In genomic region chr16:30064746-30065111, GRCh38 we compare ENCODE assay signal across 6 cellular contexts. TPM values are rescaled to one million over a fixed set of nuclear protein-coding genes. Genes with fewer than 3 reads are reported as not detected.
DNase-seq lines count a peak whose midpoint lies in the region; ATAC-seq and TF ChIP-seq lines count a peak whose summit lies in the region.

No MANE protein-coding gene starts in this region.

- TF ChIP-seq POLR2A in transverse colon (IDR thresholded peaks at IDR 0.05), result no peak

- in situ Hi-C loops in transverse colon (cut with MboI; ENCODE audit: low pct_ligation_motif_present in 1 of 4, low pct_unique_long_range_greater_than_20kb in 1 of 4, low sequenced_read_pairs in 3 of 4), result no loop called here

- peaks cover 22% of the 10 kb centered on the region for H3K4me1 ChIP-seq in MM.1S (ENCODE audit: low read length)
- peaks cover 39 to 54% (median 47%) of the 10 kb centered on the region in 4 donors for H3K4me1 ChIP-seq in transverse colon

- 0% methylated on average over 21 of the region's 26 CpGs; no CpG with 5 or more reads in 1 of the 2 donors for WGBS in transverse colon (ENCODE audit: low coverage in 1 of 2), 2 donors

- H3K9me2 ChIP-seq in MM.1S (replicated peaks; ENCODE audit: insufficient read depth, low read length), result no peaks in the 10 kb centered on the region

- intact Hi-C loops in left cardiac atrium (cut with DNase I) (no loop called here), transverse colon (cut with DNase I; ENCODE audit: low total_unique reads) (no loop called here)

- H3K9me3 ChIP-seq in MM.1S (replicated peaks; ENCODE audit: insufficient read depth, low read length), result no peaks in the 10 kb centered on the region
- no peaks in the 10 kb centered on the region for H3K9me3 ChIP-seq in transverse colon

- H3K4me2 ChIP-seq in MM.1S (ENCODE audit: low read depth, low read length), result peak overlapping the region; percentile 90

- peak overlapping the region; percentile 69 for H3K4me3 ChIP-seq in AG04449 (ENCODE audit: low read depth, low read length)
- H3K4me3 ChIP-seq in MM.1S (ENCODE audit: low read length), result peak overlapping the region; percentile 92
- peak overlapping the region; percentile 47 to 94 (median 82) for H3K4me3 ChIP-seq in transverse colon

- no peaks in the 10 kb centered on the region for H3K27me3 ChIP-seq in MM.1S (replicated peaks; ENCODE audit: insufficient read depth, low read length)
- H3K27me3 ChIP-seq in transverse colon, result no peaks in the 10 kb centered on the region

- ATAC-seq in left cardiac atrium, result peak; percentile 65 to 66

- H3K9ac ChIP-seq in MM.1S (ENCODE audit: low read length), result peak overlapping the region; percentile 93

- peaks cover 19% of the 10 kb centered on the region for H3K36me3 ChIP-seq in MM.1S (replicated peaks; ENCODE audit: insufficient read depth, low read length)
- peaks cover 3 to 25% (median 13%) of the 10 kb centered on the region in 4 donors for H3K36me3 ChIP-seq in transverse colon

- H2AFZ ChIP-seq in MM.1S (ENCODE audit: low read length), result peak overlapping the region; percentile 82

- peaks cover 57% of the 10 kb centered on the region for H3K79me2 ChIP-seq in MM.1S (ENCODE audit: low read length)

- peaks cover 16% of the 10 kb centered on the region for H4K20me1 ChIP-seq in MM.1S (ENCODE audit: insufficient read depth, low read length)

- TF ChIP-seq CTCF in AG04449 (IDR thresholded peaks at IDR 0.05; ENCODE audit: insufficient read depth, low read length, missing control alignments) (no peak), MM.1S (IDR thresholded peaks at IDR 0.05; ENCODE audit: low read length) (no peak), transverse colon (IDR thresholded peaks at IDR 0.05) (no peak)

- no peak for TF ChIP-seq EP300 in transverse colon (IDR thresholded peaks at IDR 0.05; ENCODE audit: low read depth)

- peaks cover 27% of the 10 kb centered on the region for H3F3A ChIP-seq in MM.1S (ENCODE audit: insufficient read depth, low read length)

- DNase-seq in AG04449 (ENCODE audit: low read depth, low spot score) (no peak), MM.1S (no peak), left cardiac atrium (no peak), transverse colon (no peak), SK-N-DZ (ENCODE audit: low spot score) (no peak), LoVo (ENCODE audit: low spot score) (no peak)

- CTCF ChIA-PET in AG04449 (lab: Yijun Ruan, JAX), result interaction anchor here (2.5 to 2.8 kb wide), 2 partner anchors 11 to 12 kb away, joined by 9 to 17 read pairs; a partner anchor contains a TSS

- POLR2A ChIA-PET in AG04449 (lab: Yijun Ruan, JAX), result interaction anchor here (1.0 to 3.5 kb wide), 10 partner anchors 7 to 306 kb away, joined by 3 to 66 read pairs (median 6); partner anchors contain the start of genes PPP4C and TBX6

- H3K27ac ChIP-seq in MM.1S (ENCODE audit: low read length) (peak overlapping the region; percentile 95), transverse colon (peak overlapping the region; percentile 91 to 99 (median 98))

RNA-seq across cellular contexts. Expression of gene ALDOA, which starts 0.8 kb away (rescaled TPM):
- total RNA-seq in left cardiac atrium (1,000 to 10,000 TPM; 2,548 to 2,783 TPM), transverse colon (1,000 to 10,000 TPM in 2 of 4 donors, 100 to 1,000 TPM in 2; 778 to 1,392 (median 1,174) TPM)
- polyA plus RNA-seq in SK-N-DZ (2014; cell fraction: cytosol; rRNA removed), result 834 and 905 TPM in 2 replicates
- 282 and 332 TPM in 2 replicates for polyA plus RNA-seq in SK-N-DZ (2014; cell fraction: nucleus; rRNA removed)

RNA-seq across cellular contexts. Expression of gene PPP4C, which starts 11.1 kb away (rescaled TPM):
- total RNA-seq in left cardiac atrium (10 to 100 TPM; 34.2 to 41.1 TPM), transverse colon (10 to 100 TPM; 17.7 to 92.3 (median 74.3) TPM)
- 143 and 189 TPM in 2 replicates for polyA plus RNA-seq in SK-N-DZ (2014; cell fraction: cytosol; rRNA removed)
- 132 and 167 TPM in 2 replicates for polyA plus RNA-seq in SK-N-DZ (2014; cell fraction: nucleus; rRNA removed)

RNA-seq across cellular contexts. Expression of gene TBX6, which starts 27.0 kb away (rescaled TPM):
- total RNA-seq in left cardiac atrium (under 1 TPM; 0.55 to 0.80 TPM), transverse colon (1 to 10 TPM in 1 of 4 donors, under 1 TPM in 1, not detected in 2; 0.82 to 2.2 TPM)
- polyA plus RNA-seq in SK-N-DZ (2014; cell fraction: cytosol; rRNA removed), result 4.4 and 5.4 TPM in 2 replicates
- 6.4 and 6.9 TPM in 2 replicates for polyA plus RNA-seq in SK-N-DZ (2014; cell fraction: nucleus; rRNA removed)

RNA-seq across cellular contexts. Expression of gene YPEL3, which starts 31.3 kb away (rescaled TPM):
- total RNA-seq in left cardiac atrium (10 to 100 TPM; 39.5 to 54.1 TPM), transverse colon (100 to 1,000 TPM in 3 of 4 donors, 10 to 100 TPM in 1; 90.8 to 154 (median 125) TPM)
- polyA plus RNA-seq in SK-N-DZ (2014; cell fraction: cytosol; rRNA removed), result 58.9 and 69.6 TPM in 2 replicates
- 80.0 and 87.0 TPM in 2 replicates for polyA plus RNA-seq in SK-N-DZ (2014; cell fraction: nucleus; rRNA removed)

RNA-seq across cellular contexts. Expression of gene TLCD3B, which starts 33.7 kb away (rescaled TPM):
- total RNA-seq in left cardiac atrium (not detected), transverse colon (not detected)
- 20.1 and 22.4 TPM in 2 replicates for polyA plus RNA-seq in SK-N-DZ (2014; cell fraction: cytosol; rRNA removed)
- polyA plus RNA-seq in SK-N-DZ (2014; cell fraction: nucleus; rRNA removed), result 46.9 and 66.3 TPM in 2 replicates
